In the genomic region with DNA sequence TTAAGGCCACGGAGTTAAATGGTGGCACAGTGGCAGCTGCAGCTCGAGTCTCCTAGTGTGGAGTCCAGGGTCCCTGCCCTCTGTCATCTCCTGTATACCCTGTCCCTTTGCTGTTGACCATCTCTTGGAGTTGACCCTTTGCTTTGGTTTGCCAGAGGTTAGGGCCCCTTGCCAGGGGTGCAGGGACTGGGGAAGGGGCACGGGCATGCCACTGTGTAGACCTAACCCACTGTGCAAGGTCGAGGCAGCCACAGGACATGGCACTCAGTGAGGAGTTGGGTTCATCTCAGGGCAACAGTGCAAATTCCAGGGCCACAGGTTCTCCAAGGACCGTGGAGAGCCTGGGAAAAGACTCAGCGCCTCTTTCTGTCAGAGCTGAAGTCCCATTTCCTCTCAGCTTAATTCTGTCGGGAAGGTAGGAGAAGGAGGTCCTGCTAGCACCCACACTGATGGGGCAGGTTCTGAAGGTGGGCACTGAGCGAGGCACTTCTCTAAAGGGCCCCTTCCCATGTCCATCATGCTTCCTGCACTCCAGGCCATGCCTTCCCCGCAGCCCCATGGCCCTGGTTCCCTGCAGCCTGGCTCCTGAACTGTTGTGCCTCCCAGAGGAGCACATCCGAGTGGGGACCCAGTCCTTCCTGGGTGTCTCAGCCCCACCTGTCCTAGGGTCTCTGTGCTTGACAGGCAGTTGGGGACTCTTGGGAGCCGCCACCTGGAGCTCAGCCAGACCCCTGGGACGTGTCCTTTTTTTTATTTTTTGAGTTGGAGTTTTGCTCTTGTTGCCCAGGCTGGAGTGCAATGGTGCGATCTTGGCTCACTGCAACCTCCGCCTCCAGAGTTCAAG, we compare ENCODE assay signal across 22 cellular contexts. TPM values are rescaled to one million over a fixed set of nuclear protein-coding genes. Genes with fewer than 3 reads are reported as not detected.
DNase-seq lines count a peak whose midpoint lies in the region; ATAC-seq and TF ChIP-seq lines count a peak whose summit lies in the region.
"Had no signal": no experiment of that assay in that cellular context is flagged by ENCODE, and none has a peak within 500 bp of the region (broad histone marks: within the 10 kb centered on the region; RNA-seq: fewer than 3 reads in every experiment).

No MANE protein-coding gene starts in this region.

- no peak for ATAC-seq in stimulated activated memory B cell treated with anti-CD40 and anti-IgM and Interleukin-4, amounts not matched to agents 10 μg/mL and 1 μg/mL and 100 μg/mL, for 72 hours
- ATAC-seq: A549, GM23338, HCT116 had no signal

- no peak overlapping the region for H3K27ac ChIP-seq in BLaER1 treated with 17β-estradiol and CSF1 and Interleukin-3, amounts not matched to agents 10 nM and 100 nM
- no peak overlapping the region for H3K27ac ChIP-seq in duodenal mucosa (ENCODE audit: low read depth, low read length)
- no peak overlapping the region for H3K27ac ChIP-seq in CD8-positive, alpha-beta memory T cell (ENCODE audit: low read depth, low read length)
- H3K27ac ChIP-seq: A549, KMS-11, SJSA1 had no signal

- no peak overlapping the region for H3K9ac ChIP-seq in BLaER1 treated with 17β-estradiol and CSF1 and Interleukin-3, amounts not matched to agents 10 nM and 100 nM
- no peak overlapping the region for H3K9ac ChIP-seq in Loucy (ENCODE audit: low read depth, low read length, poor library complexity, severe bottlenecking)
- peak overlapping the region; percentile 48 to 64 for H3K9ac ChIP-seq in duodenal mucosa (ENCODE audit: low read depth in 1 of 2, low read length in 2 of 2)
- H3K9ac ChIP-seq: KMS-11 had no signal

- peaks cover 23 to 69% (median 53%) of the 10 kb centered on the region in 10 experiments for H3K4me1 ChIP-seq in BLaER1 treated with 17β-estradiol and CSF1 and Interleukin-3, amounts not matched to agents 10 nM and 100 nM
- H3K4me1 ChIP-seq in Loucy (ENCODE audit: insufficient read depth, low read length, poor library complexity, severe bottlenecking) (peaks cover 30% of the 10 kb centered on the region), duodenal mucosa (ENCODE audit: control insufficient read depth in 1 of 2, insufficient read depth in 2 of 2, low read length in 2 of 2) (peaks cover 47 to 64% of the 10 kb centered on the region in 2 donors), HAP-1 (peaks cover 12% of the 10 kb centered on the region)
- H3K4me1 ChIP-seq in CD8-positive, alpha-beta memory T cell (ENCODE audit: insufficient read depth, low read length) = peaks cover 19% of the 10 kb centered on the region

- H3K4me2 ChIP-seq in BLaER1 treated with 17β-estradiol and CSF1 and Interleukin-3, amounts not matched to agents 10 nM and 100 nM = peak overlapping the region in 8 of 11 experiments; percentile 34 to 99 (median 40); a peak in 13 of 22 replicates
- peak overlapping the region; percentile 3 for H3K4me2 ChIP-seq in Loucy (ENCODE audit: low read depth, low read length, poor library complexity, severe bottlenecking)
- H3K4me2 ChIP-seq: A549, GM23338, KMS-11 had no signal

- H3F3A ChIP-seq in Loucy (ENCODE audit: low read depth) = no peaks in the 10 kb centered on the region

- no peaks in the 10 kb centered on the region for H3K36me3 Mint-ChIP-seq in neural crest cell (ENCODE audit: low read depth)
- H3K36me3 Mint-ChIP-seq in CD8-positive, alpha-beta memory T cell = peaks cover 0 to 2% (median 0%) of the 10 kb centered on the region in 3 donors
- no peaks in the 10 kb centered on the region for H3K36me3 Mint-ChIP-seq in stimulated activated memory B cell treated with anti-CD40 and anti-IgM and Interleukin-4, amounts not matched to agents 10 μg/mL and 1 μg/mL and 100 μg/mL, for 72 hours

- no peaks in the 10 kb centered on the region for H3K9me2 ChIP-seq in Loucy (replicated peaks; ENCODE audit: low read depth, low read length)

- DNase-seq in neural crest cell (ENCODE audit: low read depth, low spot score) (no peak), HAP-1 (ENCODE audit: low spot score in 2 of 2) (no peak)
- no peak for DNase-seq in CD8-positive, alpha-beta memory T cell
- DNase-seq: BE2C; CD4-positive, alpha-beta memory T cell; DMS153; GDM1; NCI-H1105; NCI-H146; NCI-H2029; NCI-H2227 treated with DMSO at 0.1 percent for 48 hours; NCI-H510A had no signal

- POLR2A ChIA-PET in CD8-positive, alpha-beta memory T cell (lab: Charles Lee) = no interaction called here

- no peaks in the 10 kb centered on the region for H3K9me3 ChIP-seq in BLaER1 treated with 17β-estradiol and CSF1 and Interleukin-3, amounts not matched to agents 10 nM and 100 nM (replicated peaks in 1 of 11)
- no peaks in the 10 kb centered on the region for H3K9me3 ChIP-seq in Loucy (ENCODE audit: insufficient read depth, low read depth, low read length)
- H3K9me3 ChIP-seq in duodenal mucosa (ENCODE audit: control insufficient read depth in 1 of 2, low read length in 2 of 2) = no peaks in the 10 kb centered on the region
- no peaks in the 10 kb centered on the region for H3K9me3 ChIP-seq in CD8-positive, alpha-beta memory T cell (ENCODE audit: low read length)
- no peaks in the 10 kb centered on the region for H3K9me3 ChIP-seq in HAP-1
- H3K9me3 ChIP-seq: A549, BE2C, SJSA1 had no signal

- H3K79me2 ChIP-seq in Loucy (ENCODE audit: insufficient read depth, low read length) = peaks cover 4% of the 10 kb centered on the region; the same call in 1 of the 2 replicates

- H4K20me1 ChIP-seq in BLaER1 treated with 17β-estradiol and CSF1 and Interleukin-3, amounts not matched to agents 10 nM and 100 nM = peaks cover 0 to 27% (median 9%) of the 10 kb centered on the region in 11 experiments; a peak in 11 of 22 replicates
- H4K20me1 ChIP-seq in Loucy (ENCODE audit: insufficient read depth, low read length, poor library complexity, severe bottlenecking) = no peaks in the 10 kb centered on the region

- H3K36me3 ChIP-seq in BLaER1 treated with 17β-estradiol and CSF1 and Interleukin-3, amounts not matched to agents 10 nM and 100 nM = peaks cover 0 to 12% (median 6%) of the 10 kb centered on the region in 11 experiments; a peak in 13 of 22 replicates
- H3K36me3 ChIP-seq in Loucy (ENCODE audit: insufficient read depth, low read length) (no peaks in the 10 kb centered on the region), duodenal mucosa (ENCODE audit: control insufficient read depth in 1 of 2, insufficient read depth in 2 of 2, low read length in 2 of 2) (peaks cover 0 to 3% of the 10 kb centered on the region in 2 donors), HAP-1 (replicated peaks) (no peaks in the 10 kb centered on the region; the same call in 1 of the 2 replicates)
- H3K36me3 ChIP-seq in CD8-positive, alpha-beta memory T cell (ENCODE audit: insufficient read depth, low read length) = no peaks in the 10 kb centered on the region
- H3K36me3 ChIP-seq: BE2C had no signal

- H3K4me3 Mint-ChIP-seq in neural crest cell = peak overlapping the region; percentile 71
- H3K4me3 Mint-ChIP-seq in CD8-positive, alpha-beta memory T cell = peak overlapping the region in 1 of 7 donors; percentile 18
- H3K4me3 Mint-ChIP-seq in stimulated activated memory B cell treated with anti-CD40 and anti-IgM and Interleukin-4, amounts not matched to agents 10 μg/mL and 1 μg/mL and 100 μg/mL, for 72 hours = no peak overlapping the region
- H3K4me3 Mint-ChIP-seq: GM23338 had no signal

- peaks cover 10% of the 10 kb centered on the region for H3K27me3 Mint-ChIP-seq in neural crest cell (ENCODE audit: low read depth)
- no peaks in the 10 kb centered on the region for H3K27me3 Mint-ChIP-seq in CD8-positive, alpha-beta memory T cell
- no peaks in the 10 kb centered on the region for H3K27me3 Mint-ChIP-seq in stimulated activated memory B cell treated with anti-CD40 and anti-IgM and Interleukin-4, amounts not matched to agents 10 μg/mL and 1 μg/mL and 100 μg/mL, for 72 hours
- H3K27me3 Mint-ChIP-seq: CD4-positive, alpha-beta memory T cell had no signal

- TF ChIP-seq CTCF in Loucy (conservative IDR thresholded peaks at IDR 0.05; ENCODE audit: low read length) (no peak), neural crest cell (conservative IDR thresholded peaks at IDR 0.05) (no peak)

- H3K4me1 Mint-ChIP-seq in neural crest cell = peaks cover 19% of the 10 kb centered on the region
- peaks cover 16 to 19% (median 18%) of the 10 kb centered on the region in 3 donors for H3K4me1 Mint-ChIP-seq in CD8-positive, alpha-beta memory T cell
- peaks cover 18% of the 10 kb centered on the region for H3K4me1 Mint-ChIP-seq in stimulated activated memory B cell treated with anti-CD40 and anti-IgM and Interleukin-4, amounts not matched to agents 10 μg/mL and 1 μg/mL and 100 μg/mL, for 72 hours

- H3K27ac Mint-ChIP-seq in neural crest cell (ENCODE audit: unreplicated experiment) = no peak overlapping the region
- H3K27ac Mint-ChIP-seq in CD8-positive, alpha-beta memory T cell = peak overlapping the region in 1 of 8 donors; percentile 69
- H3K27ac Mint-ChIP-seq in stimulated activated memory B cell treated with anti-CD40 and anti-IgM and Interleukin-4, amounts not matched to agents 10 μg/mL and 1 μg/mL and 100 μg/mL, for 72 hours = no peak overlapping the region
- H3K27ac Mint-ChIP-seq: GM23338 had no signal

- H3K9me3 Mint-ChIP-seq in neural crest cell = no peaks in the 10 kb centered on the region
- H3K9me3 Mint-ChIP-seq in CD8-positive, alpha-beta memory T cell = no peaks in the 10 kb centered on the region
- H3K9me3 Mint-ChIP-seq in stimulated activated memory B cell treated with anti-CD40 and anti-IgM and Interleukin-4, amounts not matched to agents 10 μg/mL and 1 μg/mL and 100 μg/mL, for 72 hours = no peaks in the 10 kb centered on the region
- H3K9me3 Mint-ChIP-seq: CD4-positive, alpha-beta memory T cell; GM23338 had no signal

- CTCF ChIA-PET in CD8-positive, alpha-beta memory T cell (lab: Charles Lee) = interaction anchor here (1.3 to 2.8 kb wide), 4 partner anchors 12 to 188 kb away, joined by 4 to 10 read pairs (median 4); no protein-coding TSS in a partner anchor

- in situ Hi-C loops in HAP-1 (cut with MboI; ENCODE audit: low sequenced_read_pairs) = no loop called here

- no peak overlapping the region for H2AFZ ChIP-seq in Loucy (ENCODE audit: low read length)
- H2AFZ ChIP-seq: GM23338 had no signal

- H3K27me3 ChIP-seq in BLaER1 treated with 17β-estradiol and CSF1 and Interleukin-3, amounts not matched to agents 10 nM and 100 nM = no peaks in the 10 kb centered on the region
- no peaks in the 10 kb centered on the region for H3K27me3 ChIP-seq in Loucy (ENCODE audit: insufficient read depth, low read length, poor library complexity, severe bottlenecking)
- H3K27me3 ChIP-seq in duodenal mucosa (ENCODE audit: control insufficient read depth in 1 of 2, insufficient read depth in 2 of 2, low read length in 2 of 2) = no peaks in the 10 kb centered on the region
- H3K27me3 ChIP-seq in CD8-positive, alpha-beta memory T cell (ENCODE audit: insufficient read depth, low read length, poor library complexity, severe bottlenecking) = no peaks in the 10 kb centered on the region
- H3K27me3 ChIP-seq in HAP-1 (ENCODE audit: low read depth) = no peaks in the 10 kb centered on the region
- H3K27me3 ChIP-seq: BE2C, SJSA1 had no signal

- no peak overlapping the region for H3K4me3 ChIP-seq in BLaER1 treated with 17β-estradiol and CSF1 and Interleukin-3, amounts not matched to agents 10 nM and 100 nM
- H3K4me3 ChIP-seq in Loucy (ENCODE audit: low read length, poor library complexity, severe bottlenecking) (no peak overlapping the region), duodenal mucosa (ENCODE audit: low read depth in 1 of 2, low read length in 2 of 2) (peak overlapping the region; percentile 78 to 92), HAP-1 (no peak overlapping the region)
- no peak overlapping the region for H3K4me3 ChIP-seq in CD8-positive, alpha-beta memory T cell (ENCODE audit: low read length)
- H3K4me3 ChIP-seq: A549, GM23338, SJSA1 had no signal

RNA-seq across cellular contexts. Expression of a gene that starts 2.8 kb away (rescaled TPM):
- 10.0 and 10.6 TPM in 2 replicates for total RNA-seq in neural crest cell
- total RNA-seq in CD8-positive, alpha-beta memory T cell = 10 to 100 TPM; 14.5 to 17.8 TPM
- 6.5 TPM for polyA plus RNA-seq in CD8-positive, alpha-beta memory T cell

RNA-seq across cellular contexts. Expression of a gene that starts 10.9 kb away (rescaled TPM):
- total RNA-seq in neural crest cell = 22.6 and 24.1 TPM in 2 replicates
- under 1 TPM; 0.79 to 0.89 TPM for total RNA-seq in CD8-positive, alpha-beta memory T cell
- 0.85 TPM for polyA plus RNA-seq in CD8-positive, alpha-beta memory T cell

RNA-seq across cellular contexts. Expression of a gene that starts 17.9 kb away (rescaled TPM):
- total RNA-seq in neural crest cell = 232 and 236 TPM in 2 replicates
- 100 to 1,000 TPM; 346 to 353 TPM for total RNA-seq in CD8-positive, alpha-beta memory T cell
- 907 TPM for polyA plus RNA-seq in CD8-positive, alpha-beta memory T cell

RNA-seq across cellular contexts. Expression of a gene that starts 29.6 kb away (rescaled TPM):
- 1.3 and 2.1 TPM in 2 replicates for total RNA-seq in neural crest cell
- total RNA-seq in CD8-positive, alpha-beta memory T cell = 1 to 10 TPM; 2.7 to 3.5 TPM
- polyA plus RNA-seq in CD8-positive, alpha-beta memory T cell = 0.17 TPM

RNA-seq across cellular contexts. Expression of a gene that starts 34.3 kb away (rescaled TPM):
- 0.47 and 0.82 TPM in 2 replicates for total RNA-seq in neural crest cell
- under 1 TPM; 0.33 to 0.90 TPM for total RNA-seq in CD8-positive, alpha-beta memory T cell
- polyA plus RNA-seq in CD8-positive, alpha-beta memory T cell = 1.4 TPM
- total RNA-seq: HT1080, SJSA1 had no signal

Comparison
In these comparisons a context has a peak if more than half of its experiments do, and no peak if none do; other contexts are left out.
1. H3K4me3 ChIP-seq: peak in duodenal mucosa (2 of 2); none in BLaER1 treated with 17β-estradiol and CSF1 and Interleukin-3, amounts not matched to agents 10 nM and 100 nM (0 of 10), Loucy (single experiment), CD8-positive, alpha-beta memory T cell (single experiment) and HAP-1 (single experiment).
2. H3K9ac ChIP-seq: peak in duodenal mucosa (2 of 2); none in BLaER1 treated with 17β-estradiol and CSF1 and Interleukin-3, amounts not matched to agents 10 nM and 100 nM (0 of 11) and Loucy (single experiment).
3. RNA of a gene that starts 10.9 kb away (total RNA-seq): 22.6 to 24.1 TPM in neural crest cell; 0.79 to 0.89 TPM in CD8-positive, alpha-beta memory T cell; every median in the first group is over 10 times any median in the second.